In genomic region chr9:72880821-72881220, GRCh38 we compare ENCODE assay signal across 30 cellular contexts.
"Had no signal": no experiment of that assay in that cellular context is flagged by ENCODE, and none has a peak within 500 bp of the region (broad histone marks: within the 10 kb centered on the region; RNA-seq: fewer than 3 reads in every experiment).

No MANE protein-coding gene starts in this region.

- H3K9me3 Mint-ChIP-seq: activated CD4-positive, alpha-beta memory T cell treated with anti-CD3 and anti-CD28 coated beads, Interleukin-2, amount 10 ng/mL, durations not matched to agents 7 days and 5 days; activated CD4-positive, alpha-beta T cell treated with anti-CD3 and anti-CD28 coated beads, Interleukin-2, amount 10 ng/mL, durations not matched to agents 7 days and 5 days; activated T-cell treated with anti-CD3 and anti-CD28 coated beads, Interleukin-2, amount 50 U/mL, for 24 hours; activated T-cell treated with anti-CD3 and anti-CD28 coated beads, Interleukin-2, amount 50 U/mL, for 72 hours; central memory CD8-positive, alpha-beta T cell; effector memory CD8-positive, alpha-beta T cell; T-helper 2 cell treated with Interferon-gamma antibody and Interleukin-4, amounts not matched to agents 5 μg/mL and 100 μg/mL, for 36 hours had no signal

- H3K9me3 ChIP-seq: esophagus muscularis mucosa had no signal

- H3K36me3 ChIP-seq: brain microvascular endothelial cell, esophagus muscularis mucosa, heart left ventricle had no signal

- ATAC-seq: activated CD4-positive, alpha-beta T cell treated with anti-CD3 and anti-CD28 coated beads for 36 hours; activated T-cell treated with anti-CD3 and anti-CD28 coated beads, Interleukin-2, amount 50 U/mL, for 72 hours; effector memory CD8-positive, alpha-beta T cell; heart left ventricle; T-helper 17 cell had no signal

- H3K27ac ChIP-seq: brain microvascular endothelial cell, coronary artery, esophagus muscularis mucosa had no signal

- H3K4me1 Mint-ChIP-seq: activated CD4-positive, alpha-beta T cell treated with anti-CD3 and anti-CD28 coated beads for 36 hours; activated CD4-positive, alpha-beta T cell treated with anti-CD3 and anti-CD28 coated beads, Interleukin-2, amount 10 ng/mL, durations not matched to agents 7 days and 5 days; central memory CD8-positive, alpha-beta T cell; T-helper 17 cell had no signal

- H3K27ac Mint-ChIP-seq: activated CD4-positive, alpha-beta memory T cell treated with anti-CD3 and anti-CD28 coated beads, Interleukin-2, amount 10 ng/mL, durations not matched to agents 7 days and 5 days; activated CD4-positive, alpha-beta T cell treated with anti-CD3 and anti-CD28 coated beads for 36 hours; activated CD4-positive, alpha-beta T cell treated with anti-CD3 and anti-CD28 coated beads, Interleukin-2, amount 10 ng/mL, durations not matched to agents 7 days and 5 days; activated naive CD8-positive, alpha-beta T cell; activated T-cell treated with anti-CD3 and anti-CD28 coated beads, Interleukin-2, amount 50 U/mL, for 24 hours; activated T-cell treated with anti-CD3 and anti-CD28 coated beads, Interleukin-2, amount 50 U/mL, for 72 hours; effector memory CD8-positive, alpha-beta T cell; T-helper 17 cell; T-helper 2 cell treated with Interferon-gamma antibody and Interleukin-4, amounts not matched to agents 5 μg/mL and 100 μg/mL, for 36 hours had no signal

- H3K27me3 ChIP-seq: brain microvascular endothelial cell, esophagus muscularis mucosa, heart left ventricle had no signal

- H3K4me3 Mint-ChIP-seq: activated CD4-positive, alpha-beta memory T cell treated with anti-CD3 and anti-CD28 coated beads, Interleukin-2, amount 10 ng/mL, durations not matched to agents 7 days and 5 days; activated CD4-positive, alpha-beta T cell treated with anti-CD3 and anti-CD28 coated beads for 36 hours; activated CD4-positive, alpha-beta T cell treated with anti-CD3 and anti-CD28 coated beads, Interleukin-2, amount 10 ng/mL, durations not matched to agents 7 days and 5 days; activated naive CD8-positive, alpha-beta T cell; activated T-cell treated with anti-CD3 and anti-CD28 coated beads, Interleukin-2, amount 50 U/mL, for 24 hours; activated T-cell treated with anti-CD3 and anti-CD28 coated beads, Interleukin-2, amount 50 U/mL, for 72 hours; central memory CD8-positive, alpha-beta T cell; effector memory CD8-positive, alpha-beta T cell; T-helper 17 cell; T-helper 2 cell treated with Interferon-gamma antibody and Interleukin-4, amounts not matched to agents 5 μg/mL and 100 μg/mL, for 36 hours had no signal

- H3K4me3 ChIP-seq: coronary artery, esophagus muscularis mucosa, heart left ventricle had no signal

- DNase-seq: activated CD4-positive, alpha-beta memory T cell treated with anti-CD3 and anti-CD28 coated beads, Interleukin-2, amount 10 ng/mL, durations not matched to agents 7 days and 5 days; activated CD4-positive, alpha-beta T cell treated with anti-CD3 and anti-CD28 coated beads for 36 hours; activated CD4-positive, alpha-beta T cell treated with anti-CD3 and anti-CD28 coated beads, Interleukin-2, amount 10 ng/mL, durations not matched to agents 7 days and 5 days; activated CD4-positive, alpha-beta T cell treated with anti-CD3 and anti-CD28 coated beads, Interleukin-2, amount 50 U/mL, for 4 hours; activated CD4-positive, CD25-positive, alpha-beta regulatory T cell; activated CD4-positive, CD25-positive, alpha-beta regulatory T cell treated with anti-CD3 and anti-CD28 coated beads, Interleukin-2, amount 50 U/mL, for 72 hours; activated CD8-positive, alpha-beta memory T cell treated with anti-CD3 and anti-CD28 coated beads, Interleukin-2, amount 50 U/mL, for 48 hours; activated gamma-delta T cell; activated naive CD4-positive, alpha-beta T cell treated with anti-CD3 and anti-CD28 coated beads, Interleukin-2, amount 50 U/mL, for 16 hours; activated naive CD4-positive, alpha-beta T cell treated with Interleukin-2 at 50 U/mL for 16 hours; activated T-cell treated with anti-CD3 and anti-CD28 coated beads for 4 hours; activated T-cell treated with anti-CD3 and anti-CD28 coated beads, Interleukin-2, amount 50 U/mL, for 24 hours; activated T-cell treated with anti-CD3 and anti-CD28 coated beads, Interleukin-2, amount 50 U/mL, for 72 hours; amniotic stem cell; anterior cingulate cortex; brain microvascular endothelial cell; dermis blood vessel endothelial cell; effector CD4-positive, alpha-beta T cell; effector memory CD8-positive, alpha-beta T cell; erythroblast; glutamatergic neuron; heart left ventricle; hypothalamus; T-helper 17 cell; T1000 had no signal

- H3K27me3 Mint-ChIP-seq: activated CD4-positive, alpha-beta T cell treated with anti-CD3 and anti-CD28 coated beads for 36 hours; activated naive CD8-positive, alpha-beta T cell; activated T-cell treated with anti-CD3 and anti-CD28 coated beads, Interleukin-2, amount 50 U/mL, for 24 hours; central memory CD8-positive, alpha-beta T cell; T-helper 17 cell had no signal
